1 cellular context compared by ENCODE assay signal in genomic region chr6:403659-404655, GRCh38.
TF ChIP-seq lines count a peak whose summit lies in the region.

No MANE protein-coding gene starts in this region.

TF ChIP-seq in GM12878, 131 proteins besides CTCF, POLR2A, EP300 and RAD21 (continued from another document):
- TF ChIP-seq ZBED1 (IDR thresholded peaks at IDR 0.05; ENCODE audit: borderline replicate concordance) (peak; percentile 70; the same call in 1 of the 2 replicates), PAX5 (IDR thresholded peaks at IDR 0.05; ENCODE audit: borderline replicate concordance, low read depth, low read length) (no peak), HCFC1 (IDR thresholded peaks at IDR 0.05; ENCODE audit: low read length) (no peak), MLLT1 (IDR thresholded peaks at IDR 0.05) (0 out of 2 replicates have a peak, but pooled peaks have one; percentile 17), NBN (IDR thresholded peaks at IDR 0.05) (no peak)
